ENCODE assay signal across 8 cellular contexts in genomic region chr16:80804061-80804450, GRCh38. TPM values are rescaled to one million over a fixed set of nuclear protein-coding genes. Genes with fewer than 3 reads are reported as not detected.
A peak's percentile ranks its signal among the peaks of the same experiment; 100 is the strongest.
DNase-seq lines count a peak whose midpoint lies in the region; ATAC-seq and TF ChIP-seq lines count a peak whose summit lies in the region.

No MANE protein-coding gene starts in this region.

- H3K36me3 Mint-ChIP-seq in chondrocyte (ENCODE audit: low read depth): no peaks in the 10 kb centered on the region

- TF ChIP-seq CTCF in chondrocyte (IDR thresholded peaks at IDR 0.05) (no peak), lower leg skin (IDR thresholded peaks at IDR 0.05) (no peak)

- intact Hi-C loops in lower leg skin (cut with DNase I; ENCODE audit: low total_unique reads): no loop called here

- peak overlapping the region; percentile 82 for H3K4me3 Mint-ChIP-seq in chondrocyte (ENCODE audit: unreplicated experiment)

- WGBS in lower leg skin, 2 donors: 0% methylated on average over 30 of the region's 62 CpGs; no CpG with 5 or more reads in 1 of the 2 donors

- peak; percentile 34 for ATAC-seq in GM19043 (IDR thresholded peaks at IDR 0.05; ENCODE audit: low read depth, unreplicated experiment)
- ATAC-seq in HG03521 (IDR thresholded peaks at IDR 0.05; ENCODE audit: unreplicated experiment): peak; percentile 41

- H3K27me3 Mint-ChIP-seq in chondrocyte (ENCODE audit: low read depth): peaks cover 12% of the 10 kb centered on the region

- H3K27ac Mint-ChIP-seq in chondrocyte (ENCODE audit: unreplicated experiment): no peak overlapping the region

- no peak for TF ChIP-seq POLR2A in lower leg skin (IDR thresholded peaks at IDR 0.05)

- H3K9me3 Mint-ChIP-seq in chondrocyte (ENCODE audit: low read depth): peaks cover 18% of the 10 kb centered on the region

- peak overlapping the region; percentile 65 for H3K4me3 ChIP-seq in lower leg skin (ENCODE audit: low read depth, poor library complexity, severe bottlenecking)

- peak; percentile 52 for DNase-seq in AG08395 (ENCODE audit: low spot score)
- peak in 3 of 4 experiments; percentile 17 to 33 (median 31) for DNase-seq in activated CD4-positive, CD25-positive, alpha-beta regulatory T cell (lab: John Stamatoyannopoulos, UW)
- DNase-seq in chondrocyte (ENCODE audit: low spot score): no peak
- no peak for DNase-seq in lower leg skin (ENCODE audit: low spot score in 2 of 2)
- DNase-seq in stimulated activated CD4-positive, alpha-beta T cell treated with anti-CD3 and anti-CD28 coated beads, TNF-alpha, amount 100 ng/mL, for 24 hours (ENCODE audit: low read depth in 3 of 3): peak; percentile 28 to 65 (median 34)
- DNase-seq in NCI-H446 treated with DMSO at 0.1 percent for 48 hours (lab: John Stamatoyannopoulos, UW): no peak

- no peaks in the 10 kb centered on the region for H3K4me1 Mint-ChIP-seq in chondrocyte (ENCODE audit: low read depth)

RNA-seq across cellular contexts. Expression of gene CDYL2, which starts 0.3 kb away (rescaled TPM):
- total RNA-seq in chondrocyte (2.2 to 4.1 TPM (median 3.0 TPM) in 3 replicates), lower leg skin (1 to 10 TPM; 1.3 to 1.9 (median 1.7) TPM)

Comparison
In these comparisons a context has a peak if more than half of its experiments do, and no peak if none do; other contexts are left out.
1. DNase-seq: peak in AG08395 (single experiment), activated CD4-positive, CD25-positive, alpha-beta regulatory T cell (3 of 4) and stimulated activated CD4-positive, alpha-beta T cell treated with anti-CD3 and anti-CD28 coated beads, TNF-alpha, amount 100 ng/mL, for 24 hours (3 of 3); none in chondrocyte (single experiment), lower leg skin (0 of 2) and NCI-H446 treated with DMSO at 0.1 percent for 48 hours (single experiment).